ENCODE assay signal across 11 cellular contexts in the genomic region with DNA sequence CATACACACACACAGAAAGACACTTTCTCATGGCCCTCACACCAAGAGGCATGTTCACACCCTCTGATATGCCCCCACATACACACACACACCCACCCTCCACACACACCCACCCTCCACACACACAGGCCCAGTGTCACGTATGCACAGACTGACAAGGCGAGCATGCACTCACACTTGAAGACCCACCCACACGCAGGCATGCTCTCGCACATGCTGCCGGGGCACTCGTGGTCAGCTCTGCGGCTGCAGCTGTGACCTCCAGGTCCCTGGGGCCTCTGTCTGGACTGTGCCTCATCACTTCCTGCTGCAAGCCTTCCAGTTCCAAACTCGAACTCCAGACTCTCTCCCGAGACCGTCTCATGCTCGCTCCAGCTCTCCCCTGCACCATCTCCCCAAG. TPM values are rescaled to one million over a fixed set of nuclear protein-coding genes. Genes with fewer than 3 reads are reported as not detected.
DNase-seq lines count a peak whose midpoint lies in the region; ATAC-seq and TF ChIP-seq lines count a peak whose summit lies in the region.
"Had no signal": no experiment of that assay in that cellular context is flagged by ENCODE, and none has a peak within 500 bp of the region (broad histone marks: within the 10 kb centered on the region; RNA-seq: fewer than 3 reads in every experiment).

No MANE protein-coding gene starts in this region.

- H3K36me3 Mint-ChIP-seq in activated CD4-positive, alpha-beta T cell treated with anti-CD3 and anti-CD28 coated beads, Interleukin-2, amount 10 ng/mL, durations not matched to agents 24 days and 14 days (ENCODE audit: low read depth), result no peaks in the 10 kb centered on the region

- TF ChIP-seq EP300 in tibial nerve (IDR thresholded peaks at IDR 0.05), result no peak

- H3K9me3 ChIP-seq in adrenal gland (replicated peaks in 1 of 3), result no peaks in the 10 kb centered on the region
- H3K9me3 ChIP-seq in tibial nerve, result no peaks in the 10 kb centered on the region

- TF ChIP-seq CTCF in adrenal gland (IDR thresholded peaks at IDR 0.05) (no peak), tibial nerve (IDR thresholded peaks at IDR 0.05) (no peak)

- peak overlapping the region; percentile 14 for H3K27ac Mint-ChIP-seq in activated CD4-positive, alpha-beta T cell treated with anti-CD3 and anti-CD28 coated beads, Interleukin-2, amount 10 ng/mL, durations not matched to agents 24 days and 14 days

- no peak for DNase-seq in activated CD4-positive, alpha-beta T cell treated with anti-CD3 and anti-CD28 coated beads, Interleukin-2, amount 10 ng/mL, durations not matched to agents 24 days and 14 days
- DNase-seq in activated CD4-positive, alpha-beta T cell treated with anti-CD3 and anti-CD28 coated beads for 48 hours, result no peak
- DNase-seq in adrenal gland (peak in 5 of 7 donors; percentile 34 to 65 (median 40)), islet precursor cell (peak; percentile 61), tibial nerve (ENCODE audit: low spot score in 2 of 2) (peak; percentile 45 to 66), hypothalamus (lab: John Stamatoyannopoulos, UW) (no peak)
- DNase-seq: ACHN, small intestine had no signal

- WGBS in adrenal gland, 4 donors, result 35 to 64% (median 47%) methylated on average over 4 to 11 of the region's 11 CpGs
- 25 to 36% methylated on average over 11 of the region's 11 CpGs for WGBS in tibial nerve, 2 donors

- H3K4me3 ChIP-seq in adrenal gland (no peak overlapping the region), tibial nerve (no peak overlapping the region)

- H3K9me3 Mint-ChIP-seq in activated CD4-positive, alpha-beta T cell treated with anti-CD3 and anti-CD28 coated beads, Interleukin-2, amount 10 ng/mL, durations not matched to agents 24 days and 14 days, result no peaks in the 10 kb centered on the region

- H3K4me1 Mint-ChIP-seq in activated CD4-positive, alpha-beta T cell treated with anti-CD3 and anti-CD28 coated beads, Interleukin-2, amount 10 ng/mL, durations not matched to agents 24 days and 14 days, result peaks cover 2% of the 10 kb centered on the region

- H3K27me3 ChIP-seq in adrenal gland (peaks cover 3% of the 10 kb centered on the region), tibial nerve (peaks cover 0 to 20% of the 10 kb centered on the region in 2 donors)

- H3K4me1 ChIP-seq in adrenal gland (replicated peaks in 1 of 2) (peaks cover 0 to 18% of the 10 kb centered on the region in 2 donors), tibial nerve (peaks cover 0 to 38% (median 28%) of the 10 kb centered on the region in 4 donors)

- no peaks in the 10 kb centered on the region for H3K27me3 Mint-ChIP-seq in activated CD4-positive, alpha-beta T cell treated with anti-CD3 and anti-CD28 coated beads, Interleukin-2, amount 10 ng/mL, durations not matched to agents 24 days and 14 days

- H3K36me3 ChIP-seq in adrenal gland (replicated peaks in 1 of 2) (no peaks in the 10 kb centered on the region), tibial nerve (peaks cover 0 to 4% (median 0%) of the 10 kb centered on the region in 3 donors)

- H3K27ac ChIP-seq in adrenal gland (peak overlapping the region in 1 of 5 donors; percentile 22), tibial nerve (peak overlapping the region in 2 of 4 donors; percentile 60 to 72)
- H3K27ac ChIP-seq: epithelial cell of prostate had no signal

- intact Hi-C loops in activated CD4-positive, alpha-beta T cell treated with anti-CD3 and anti-CD28 coated beads, Interleukin-2, amount 10 ng/mL, durations not matched to agents 24 days and 14 days (cut with micrococcal nuclease), result no loop called here
- intact Hi-C loops in adrenal gland (cut with DNase I), result no loop called here

- TF ChIP-seq POLR2A in adrenal gland (IDR thresholded peaks at IDR 0.05), result no peak
- no peak for TF ChIP-seq POLR2A in tibial nerve (IDR thresholded peaks at IDR 0.05)

- ATAC-seq in HG03565 (IDR thresholded peaks at IDR 0.05; ENCODE audit: unreplicated experiment) (no peak), GM18498 (IDR thresholded peaks at IDR 0.05; ENCODE audit: unreplicated experiment) (no peak)

- no peak overlapping the region for H3K4me3 Mint-ChIP-seq in activated CD4-positive, alpha-beta T cell treated with anti-CD3 and anti-CD28 coated beads, Interleukin-2, amount 10 ng/mL, durations not matched to agents 24 days and 14 days

RNA-seq across cellular contexts. Expression of a gene that starts 9.6 kb away (rescaled TPM):
- total RNA-seq in activated CD4-positive, alpha-beta T cell treated with anti-CD3 and anti-CD28 coated beads, Interleukin-2, amount 10 ng/mL, durations not matched to agents 24 days and 14 days, result 0.35 and 0.36 TPM in 2 replicates
- total RNA-seq in adrenal gland (10 to 100 TPM in 6 of 8 donors, 1 to 10 TPM in 2; 8.6 to 15.3 (median 11.6) TPM), tibial nerve (10 to 100 TPM; 12.6 to 27.8 (median 20.1) TPM)
- 10 to 100 TPM in 1 of 3 donors, 1 to 10 TPM in 2; 1.3 to 12.1 (median 5.0) TPM for polyA plus RNA-seq in adrenal gland

RNA-seq across cellular contexts. Expression of a gene that starts 26.8 kb away (rescaled TPM):
- total RNA-seq in activated CD4-positive, alpha-beta T cell treated with anti-CD3 and anti-CD28 coated beads, Interleukin-2, amount 10 ng/mL, durations not matched to agents 24 days and 14 days, result 32.2 and 35.2 TPM in 2 replicates
- total RNA-seq in adrenal gland (100 to 1,000 TPM; 138 to 464 (median 355) TPM), tibial nerve (10 to 100 TPM; 45.6 to 81.3 (median 58.0) TPM)
- polyA plus RNA-seq in adrenal gland, result 100 to 1,000 TPM in 1 of 3 donors, 10 to 100 TPM in 2; 84.2 to 371 (median 96.9) TPM

RNA-seq across cellular contexts. Expression of a gene that starts 34.0 kb away (rescaled TPM):
- 140 and 141 TPM in 2 replicates for total RNA-seq in activated CD4-positive, alpha-beta T cell treated with anti-CD3 and anti-CD28 coated beads, Interleukin-2, amount 10 ng/mL, durations not matched to agents 24 days and 14 days
- 100 to 1,000 TPM in 7 of 8 donors, 10 to 100 TPM in 1; 69.7 to 290 (median 175) TPM for total RNA-seq in adrenal gland
- polyA plus RNA-seq in adrenal gland, result 100 to 1,000 TPM; 280 to 389 (median 310) TPM
- total RNA-seq in tibial nerve, result 100 to 1,000 TPM; 148 to 235 (median 155) TPM

RNA-seq across cellular contexts. Expression of a gene that starts 37.1 kb away (rescaled TPM):
- 135 and 146 TPM in 2 replicates for total RNA-seq in activated CD4-positive, alpha-beta T cell treated with anti-CD3 and anti-CD28 coated beads, Interleukin-2, amount 10 ng/mL, durations not matched to agents 24 days and 14 days
- 100 to 1,000 TPM in 3 of 8 donors, 10 to 100 TPM in 5; 51.2 to 532 (median 80.6) TPM for total RNA-seq in adrenal gland
- 100 to 1,000 TPM in 1 of 3 donors, 10 to 100 TPM in 2; 77.8 to 141 (median 97.9) TPM for polyA plus RNA-seq in adrenal gland
- 10 to 100 TPM; 17.3 to 24.6 (median 21.6) TPM for total RNA-seq in tibial nerve

RNA-seq across cellular contexts. Expression of a gene that starts 42.5 kb away (rescaled TPM):
- total RNA-seq in activated CD4-positive, alpha-beta T cell treated with anti-CD3 and anti-CD28 coated beads, Interleukin-2, amount 10 ng/mL, durations not matched to agents 24 days and 14 days, result 89.6 and 92.4 TPM in 2 replicates
- 100 to 1,000 TPM in 7 of 8 donors, 10 to 100 TPM in 1; 99.1 to 191 (median 153) TPM for total RNA-seq in adrenal gland
- polyA plus RNA-seq in adrenal gland, result 100 to 1,000 TPM; 117 to 177 (median 162) TPM
- 100 to 1,000 TPM; 139 to 148 (median 140) TPM for total RNA-seq in tibial nerve

Comparison
In these comparisons a context has a peak if more than half of its experiments do, and no peak if none do; other contexts are left out.
1. DNase-seq: peak in adrenal gland (5 of 7), islet precursor cell (single experiment) and tibial nerve (2 of 2); none in activated CD4-positive, alpha-beta T cell treated with anti-CD3 and anti-CD28 coated beads, Interleukin-2, amount 10 ng/mL, durations not matched to agents 24 days and 14 days (single experiment), activated CD4-positive, alpha-beta T cell treated with anti-CD3 and anti-CD28 coated beads for 48 hours (single experiment) and hypothalamus (0 of 51).